Comparison of ENCODE assay signal across 11 cellular contexts in genomic region chr17:39224778-39225307, GRCh38. TPM values are rescaled to one million over a fixed set of nuclear protein-coding genes. Genes with fewer than 3 reads are reported as not detected.
A peak's percentile ranks its signal among the peaks of the same experiment; 100 is the strongest.
DNase-seq lines count a peak whose midpoint lies in the region; ATAC-seq and TF ChIP-seq lines count a peak whose summit lies in the region.
"Had no signal": no experiment of that assay in that cellular context is flagged by ENCODE, and none has a peak within 500 bp of the region (broad histone marks: within the 10 kb centered on the region; RNA-seq: fewer than 3 reads in every experiment).

No MANE protein-coding gene starts in this region.

- peaks cover 2% of the 10 kb centered on the region for H3K9me3 ChIP-seq in thymus (ENCODE audit: control insufficient read depth)

- peak overlapping the region in 1 of 5 experiments; percentile 56 for H3K27ac Mint-ChIP-seq in brain
- H3K27ac Mint-ChIP-seq in memory B cell = no peak overlapping the region

- WGBS in thymus = 3% methylated on average over 68 of the region's 68 CpGs

- no peaks in the 10 kb centered on the region for H3K36me3 ChIP-seq in thymus (ENCODE audit: control insufficient read depth, insufficient read depth)

- H3K27me3 ChIP-seq in thymus (ENCODE audit: control insufficient read depth, insufficient read depth) = peaks cover 53% of the 10 kb centered on the region

- peak overlapping the region; percentile 85 to 88 (median 87) for H3K4me3 Mint-ChIP-seq in brain
- H3K4me3 Mint-ChIP-seq in memory B cell = peak overlapping the region; percentile 85

- peaks cover 58% of the 10 kb centered on the region for H3K27me3 Mint-ChIP-seq in brain
- H3K27me3 Mint-ChIP-seq in memory B cell = peaks cover 27% of the 10 kb centered on the region

- TF ChIP-seq CTCF in brain (conservative IDR thresholded peaks at IDR 0.05) = no peak

- H3K27ac ChIP-seq in thymus (ENCODE audit: low read depth) = no peak overlapping the region

- peaks cover 6% of the 10 kb centered on the region for H3K4me1 ChIP-seq in thymus (ENCODE audit: control insufficient read depth, insufficient read depth, low read length)

- H3K36me3 Mint-ChIP-seq in brain = no peaks in the 10 kb centered on the region
- no peaks in the 10 kb centered on the region for H3K36me3 Mint-ChIP-seq in memory B cell

- H3K9me3 Mint-ChIP-seq in brain (peaks cover 0 to 4% (median 0%) of the 10 kb centered on the region in 5 experiments), memory B cell (no peaks in the 10 kb centered on the region)

- peaks cover 29% of the 10 kb centered on the region for H3K4me1 Mint-ChIP-seq in brain
- H3K4me1 Mint-ChIP-seq in memory B cell = peaks cover 14% of the 10 kb centered on the region

- peak; percentile 63 for ATAC-seq in memory B cell (ENCODE audit: low read depth)
- no peak for ATAC-seq in HG03175 (IDR thresholded peaks at IDR 0.05; ENCODE audit: unreplicated experiment)

- peak overlapping the region; percentile 47 for H3K4me3 ChIP-seq in thymus (ENCODE audit: low read length)

- DNase-seq in activated T-cell treated with anti-CD3 and anti-CD28 coated beads, Interleukin-2, amount 50 U/mL, for 1 hour = peak; percentile 36
- no peak for DNase-seq in activated T-cell treated with anti-CD3 and anti-CD28 coated beads for 4 hours
- DNase-seq in memory B cell (ENCODE audit: low spot score in 2 of 2) = no peak
- no peak for DNase-seq in HT-29 (ENCODE audit: low spot score)
- no peak for DNase-seq in COR-L47 (lab: John Stamatoyannopoulos, UW)
- DNase-seq: activated CD4-positive, alpha-beta T cell treated with anti-CD3 and anti-CD28 coated beads, Interleukin-2, amount 50 U/mL, for 4 hours; NCI-H2171 treated with DMSO at 0.1 percent for 48 hours had no signal

RNA-seq across cellular contexts. Expression of gene STAC2, which starts 0.9 kb away (rescaled TPM):
- polyA plus RNA-seq in brain (ENCODE audit: insufficient read depth, low read depth, low replicate concordance) (19.5 TPM), thymus (1.6 TPM)
- total RNA-seq in HT-29 (2014; rRNA removed; shearing (Covaris generic)) = 0.28 TPM in 1 of 2 replicates, not detected in the other
- polyA plus RNA-seq: BJ had no signal

RNA-seq across cellular contexts. Expression of gene RPL19, which starts 24.8 kb away (rescaled TPM):
- polyA plus RNA-seq in brain (ENCODE audit: insufficient read depth, low read depth, low replicate concordance) (2,935 TPM), thymus (3,788 TPM)
- 2,436 and 2,711 TPM in 2 replicates for total RNA-seq in HT-29 (2014; rRNA removed; shearing (Covaris generic))

RNA-seq across cellular contexts. Expression of gene CACNB1, which starts 27.4 kb away (rescaled TPM):
- polyA plus RNA-seq in brain (ENCODE audit: insufficient read depth, low read depth, low replicate concordance) = 20.8 TPM
- polyA plus RNA-seq in thymus = 11.7 TPM
- 3.5 and 6.5 TPM in 2 replicates for total RNA-seq in HT-29 (2014; rRNA removed; shearing (Covaris generic))

RNA-seq across cellular contexts. Expression of gene ARL5C, which starts 58.9 kb away (rescaled TPM):
- polyA plus RNA-seq in brain (ENCODE audit: insufficient read depth, low read depth, low replicate concordance) = not detected
- 6.3 TPM for polyA plus RNA-seq in thymus
- total RNA-seq in HT-29 (2014; rRNA removed; shearing (Covaris generic)) = not detected in 2 replicates
- polyA plus RNA-seq: BJ had no signal
